Comparison of ENCODE assay signal across 8 cellular contexts in the genomic region with DNA sequence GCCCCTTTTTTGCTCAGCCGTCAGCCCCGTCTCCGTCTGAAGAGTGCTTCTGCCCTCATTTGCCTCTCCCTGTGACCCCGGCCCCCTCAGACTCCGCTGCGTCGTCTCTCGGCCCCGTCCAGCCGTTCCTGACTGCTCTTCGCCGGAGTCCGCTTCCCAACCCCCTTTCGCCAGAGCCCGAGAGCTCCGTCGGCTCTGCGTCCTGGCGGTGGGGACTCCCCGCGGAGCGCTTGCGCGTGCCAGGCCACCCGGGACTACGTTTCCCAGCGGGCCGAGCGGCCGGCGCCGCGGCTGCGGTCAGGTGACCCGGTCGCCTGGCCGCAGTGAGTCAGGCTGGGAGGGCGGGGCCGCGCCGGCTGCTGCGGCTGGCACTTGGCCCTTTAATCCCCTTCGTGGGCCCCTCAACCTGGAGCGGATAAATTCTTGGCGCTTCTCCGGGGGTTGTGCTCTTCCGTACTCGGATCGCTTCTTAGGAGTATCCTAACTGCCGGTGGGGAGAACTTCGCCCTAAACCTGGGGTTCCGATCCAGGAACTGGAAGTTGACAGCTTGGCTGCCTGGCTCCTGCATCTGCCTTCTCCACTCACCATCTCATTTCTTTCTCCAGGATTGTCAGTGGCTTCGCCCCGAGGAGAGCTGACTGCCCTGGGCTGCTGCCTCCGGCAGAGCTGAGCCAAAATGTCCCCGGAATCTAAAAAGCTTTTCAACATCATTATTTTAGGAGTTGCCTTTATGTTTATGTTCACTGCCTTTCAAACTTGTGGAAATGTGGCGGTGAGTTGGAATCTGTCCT.
DNase-seq lines count a peak whose midpoint lies in the region; ATAC-seq lines count a peak whose summit lies in the region.

TSS of gene MFSD11 (plus strand) at position 444 of the 792 bp plus-strand sequence. CDS start at position 678, 234 bp downstream.

- H3K27ac ChIP-seq in cingulate gyrus (ENCODE audit: low read depth, low read length), result peak within 1 kb of the TSS; percentile 100

- ATAC-seq in GM19035 (IDR thresholded peaks at IDR 0.05; ENCODE audit: unreplicated experiment), result peak; percentile 51
- peak; percentile 52 for ATAC-seq in HG03342 (IDR thresholded peaks at IDR 0.05; ENCODE audit: unreplicated experiment)

- DNase-seq in AG20443 (ENCODE audit: low spot score), result peak; percentile 97
- peak; percentile 94 for DNase-seq in NCI-H510A (lab: John Stamatoyannopoulos, UW)
- peak; percentile 94 for DNase-seq in activated CD4-positive, alpha-beta T cell treated with anti-CD3 and anti-CD28 coated beads for 48 hours
- DNase-seq in kidney glomerular epithelial cell (lab: John Stamatoyannopoulos, UW), result peak; percentile 91
- DNase-seq in stimulated activated CD4-positive, alpha-beta T cell treated with anti-CD3 and anti-CD28 coated beads, Interleukin-15, amount 100 ng/mL, for 48 hours (ENCODE audit: low read depth in 2 of 2), result peak; percentile 85 to 89

Comparison
In these comparisons a context has a peak if more than half of its experiments do, and no peak if none do; other contexts are left out.
1. Peak in every context shown above with its lines: DNase-seq, ATAC-seq and H3K27ac ChIP-seq.